In the genomic region with DNA sequence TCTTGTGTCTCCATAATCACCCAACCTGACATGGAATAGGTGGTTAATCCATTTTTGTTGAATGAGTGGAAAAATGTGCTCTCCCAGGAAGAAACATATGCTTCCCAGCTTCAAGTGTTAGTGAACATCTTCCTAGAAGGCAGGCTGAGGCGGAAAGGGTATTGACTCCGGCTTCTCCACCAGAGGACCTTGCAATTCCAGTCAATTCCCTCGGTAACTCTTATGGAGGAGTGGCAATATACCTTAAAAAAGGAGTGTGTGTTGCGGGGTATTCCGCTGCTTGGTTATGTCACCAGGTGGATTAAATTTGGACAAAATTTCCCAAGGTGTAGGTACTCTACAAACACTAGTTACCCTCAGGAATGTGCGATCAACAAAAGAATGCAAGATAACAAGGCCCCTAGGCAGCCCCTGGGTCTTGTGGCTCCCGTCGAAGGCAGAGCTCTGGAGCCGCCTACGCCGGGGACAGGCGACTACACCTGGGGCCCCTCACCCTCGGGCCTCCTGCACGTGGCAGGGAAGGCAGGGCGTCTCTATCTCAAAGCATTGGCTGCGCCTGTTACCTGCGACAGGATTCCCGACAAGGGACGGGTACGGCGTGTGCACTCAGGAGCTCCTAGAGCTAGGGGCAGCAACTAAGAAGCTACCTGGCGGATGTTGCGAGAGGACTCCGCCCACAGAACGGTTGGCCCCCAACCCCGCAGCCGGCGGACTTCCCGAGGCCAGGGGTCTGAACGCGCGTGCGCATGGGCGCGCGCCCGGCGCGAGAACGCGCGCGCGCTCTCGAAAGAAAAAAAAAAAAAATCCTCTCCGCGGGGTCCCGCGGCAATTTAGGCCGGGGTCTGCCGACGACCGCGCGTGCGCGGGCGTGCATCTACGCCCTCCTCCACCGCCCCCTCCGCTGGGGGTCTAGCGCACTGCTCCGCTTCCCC, we compare ENCODE assay signal across 8 cellular contexts. TPM values are rescaled to one million over a fixed set of nuclear protein-coding genes. Genes with fewer than 3 reads are reported as not detected.
DNase-seq lines count a peak whose midpoint lies in the region; ATAC-seq, FAIRE-seq and TF ChIP-seq lines count a peak whose summit lies in the region.

A gene (minus strand): TSS at position 659 of the 932 bp plus-strand sequence. CDS start 8,355 bp downstream, outside the sequence.

- peak within 1 kb of the TSS; percentile 93 for H3K27ac ChIP-seq in H1 (ENCODE audit: low read depth, low read length)
- H3K27ac ChIP-seq in substantia nigra (ENCODE audit: low read depth, low read length, poor library complexity, severe bottlenecking) = peak within 1 kb of the TSS; percentile 68

- H3K27me3 ChIP-seq in H1 (replicated peaks in 1 of 4; ENCODE audit: control insufficient read depth in 3 of 4, extremely low read depth in 1 of 4, insufficient read depth in 3 of 4, low read length in 3 of 4) (no peaks in the 10 kb centered on the region), mucosa of stomach (ENCODE audit: control insufficient read depth, insufficient read depth, low read length) (no peaks in the 10 kb centered on the region)

- H2AK5ac ChIP-seq in H1 (ENCODE audit: low read depth, low read length) = no peak within 1 kb of the TSS; the same call in 1 of the 2 replicates

- WGBS in H1 (ENCODE audit: extremely low coverage in 1 of 2, insufficient coverage in 1 of 2, insufficient read length in 1 of 2, insufficient replicate concordance in 2 of 2, low coverage in 1 of 2, low lambda C conversion rate in 2 of 2, missing lambda C conversion rate in 1 of 2), 2 experiments = 6% methylated on average over 52 of the region's 63 CpGs; no CpG with 5 or more reads in 1 of the 2 experiments

- FAIRE-seq in H1 (lab: Jason Lieb, UNC) = no peak

- TF ChIP-seq RAD21 in H1 (IDR thresholded peaks at IDR 0.05 in 1 of 2, conservative IDR thresholded peaks at IDR 0.05 in 1 of 2; ENCODE audit: low read depth in 2 of 2, low read length in 2 of 2) = peak in 1 of 2 experiments; percentile 24; a peak in 1 of 4 replicates

- H3K4me3 ChIP-seq in H1 (ENCODE audit: extremely low read depth in 1 of 4, insufficient read depth in 2 of 4, low read depth in 3 of 4, low read length in 4 of 4) = peak within 1 kb of the TSS; percentile 72 to 92 (median 84)
- H3K4me3 ChIP-seq in mucosa of stomach (ENCODE audit: low read length) = peak within 1 kb of the TSS; percentile 85

- H4K5ac ChIP-seq in H1 (ENCODE audit: insufficient read length, low read depth, low read length) = peak within 1 kb of the TSS; percentile 92

- no peaks in the 10 kb centered on the region; the same call in 1 of the 2 replicates for H3K79me1 ChIP-seq in H1 (ENCODE audit: low read depth, low read length)

- peak within 1 kb of the TSS; percentile 98 for H2BK15ac ChIP-seq in H1 (ENCODE audit: low read length)

- H3K23ac ChIP-seq in H1 (ENCODE audit: insufficient read length) = no peak within 1 kb of the TSS

- peak within 1 kb of the TSS; percentile 99 for H3K4ac ChIP-seq in H1 (replicated peaks; ENCODE audit: insufficient read length, low read depth, low read length)

- TF ChIP-seq POLR2A in H1 (IDR thresholded peaks at IDR 0.05; ENCODE audit: control extremely low read depth in 1 of 2, low read depth in 2 of 2, low read length in 2 of 2) = peak; percentile 55 to 72; a peak in 2 of 3 replicates

- no peaks in the 10 kb centered on the region for H3K36me3 ChIP-seq in H1 (ENCODE audit: control insufficient read depth in 2 of 4, insufficient read depth in 4 of 4, low read length in 3 of 4)
- H3K36me3 ChIP-seq in mucosa of stomach (ENCODE audit: control insufficient read depth, insufficient read depth, low read length) = no peaks in the 10 kb centered on the region

- H2AFZ ChIP-seq in H1 (ENCODE audit: low read length) = peak within 1 kb of the TSS; percentile 52; the same call in 1 of the 2 replicates

- H3K27me3 Mint-ChIP-seq in activated CD4-positive, alpha-beta memory T cell treated with anti-CD3 and anti-CD28 coated beads, Interleukin-2, amount 10 ng/mL, durations not matched to agents 7 days and 5 days = no peaks in the 10 kb centered on the region

- POLR2A ChIA-PET in activated CD4-positive, alpha-beta memory T cell treated with anti-CD3 and anti-CD28 coated beads, Interleukin-2, amount 10 ng/mL, durations not matched to agents 7 days and 5 days (lab: Charles Lee) = interaction anchor here (0.7 to 1.8 kb wide), 4 partner anchors 143 to 1792 kb away, joined by 3 to 6 read pairs (median 5); a partner anchor contains a TSS
- POLR2A ChIA-PET in H1 (lab: Charles Lee; ENCODE audit: partially characterized antibody) = interaction anchor here (0.7 to 5.2 kb wide), 32 partner anchors 10 to 1778 kb away, joined by 3 to 50 read pairs (median 6); a partner anchor contains a TSS

- ATAC-seq in HG02763 (IDR thresholded peaks at IDR 0.05; ENCODE audit: unreplicated experiment) = peak; percentile 20
- ATAC-seq in GM18502 (IDR thresholded peaks at IDR 0.05; ENCODE audit: poor library complexity, unreplicated experiment) = no peak

- peak within 1 kb of the TSS; percentile 64 for H3K18ac ChIP-seq in H1 (ENCODE audit: extremely low read depth, low read length)

- TF ChIP-seq CTCF in H1 (IDR thresholded peaks at IDR 0.05; ENCODE audit: control extremely low read depth in 1 of 3, insufficient read depth in 1 of 3, low read depth in 1 of 3, low read length in 3 of 3) = no peak

- H3K9ac ChIP-seq in H1 (replicated peaks in 1 of 4; ENCODE audit: extremely low read depth in 1 of 4, low read depth in 3 of 4, low read length in 3 of 4) (peak within 1 kb of the TSS; percentile 57 to 76 (median 76)), mucosa of stomach (ENCODE audit: low read length) (peak within 1 kb of the TSS; percentile 70)

- H2BK20ac ChIP-seq in H1 (ENCODE audit: low read length) = peak within 1 kb of the TSS; percentile 61; the same call in 1 of the 2 replicates

- no peak within 1 kb of the TSS for H3K14ac ChIP-seq in H1 (ENCODE audit: insufficient read length)

- no peak for TF ChIP-seq EP300 in H1 (IDR thresholded peaks at IDR 0.05; ENCODE audit: borderline replicate concordance in 1 of 2, low read depth in 2 of 2, low read length in 2 of 2)

- H3K4me3 Mint-ChIP-seq in activated CD4-positive, alpha-beta memory T cell treated with anti-CD3 and anti-CD28 coated beads, Interleukin-2, amount 10 ng/mL, durations not matched to agents 7 days and 5 days = peak within 1 kb of the TSS; percentile 87

- H2BK120ac ChIP-seq in H1 (replicated peaks; ENCODE audit: low read depth, low read length) = no peak within 1 kb of the TSS

- peak; percentile 98 for DNase-seq in ELF-1 (ENCODE audit: low read depth, low spot score)
- peak; percentile 100 for DNase-seq in NCI-H2227 treated with DMSO at 0.1 percent for 48 hours (lab: John Stamatoyannopoulos, UW)
- peak; percentile 35 for DNase-seq in activated CD4-positive, alpha-beta memory T cell treated with anti-CD3 and anti-CD28 coated beads, Interleukin-2, amount 10 ng/mL, durations not matched to agents 7 days and 5 days
- DNase-seq in H1 (ENCODE audit: low read depth in 1 of 2, low spot score in 2 of 2) = peak in 1 of 2 experiments; percentile 87
- DNase-seq in substantia nigra (lab: John Stamatoyannopoulos, UW) = peak in 18 of 49 donors; percentile 19 to 76 (median 33)

- H3K56ac ChIP-seq in H1 (replicated peaks; ENCODE audit: insufficient read length, low read depth, low read length) = peak within 1 kb of the TSS; percentile 99

- CTCF ChIA-PET in activated CD4-positive, alpha-beta memory T cell treated with anti-CD3 and anti-CD28 coated beads, Interleukin-2, amount 10 ng/mL, durations not matched to agents 7 days and 5 days (lab: Charles Lee) = interaction anchor here (0.7 to 3.5 kb wide), 8 partner anchors 9 to 1024 kb away, joined by 3 to 23 read pairs (median 5); a partner anchor contains a TSS
- CTCF ChIA-PET in H1 (lab: Charles Lee; ENCODE audit: partially characterized antibody) = interaction anchor here (0.7 to 13.7 kb wide), 16 partner anchors 11 to 429 kb away, joined by 3 to 259 read pairs (median 4); no protein-coding TSS in a partner anchor

- H3K4me1 ChIP-seq in H1 (replicated peaks in 1 of 4; ENCODE audit: control insufficient read depth in 3 of 4, insufficient read depth in 4 of 4, low read length in 3 of 4) (peaks cover 0 to 21% (median 9%) of the 10 kb centered on the region in 4 experiments; a peak in 6 of 7 replicates), mucosa of stomach (ENCODE audit: control insufficient read depth, insufficient read depth, low read length) (peaks cover 13% of the 10 kb centered on the region)

- peaks cover 0 to 39% of the 10 kb centered on the region in 2 experiments; a peak in 3 of 4 replicates for H3K79me2 ChIP-seq in H1 (ENCODE audit: control insufficient read depth in 1 of 2, insufficient read depth in 2 of 2, low read length in 2 of 2)

- H3K27ac Mint-ChIP-seq in activated CD4-positive, alpha-beta memory T cell treated with anti-CD3 and anti-CD28 coated beads, Interleukin-2, amount 10 ng/mL, durations not matched to agents 7 days and 5 days = peak within 1 kb of the TSS; percentile 72

- peak within 1 kb of the TSS; percentile 45 for H4K91ac ChIP-seq in H1 (replicated peaks; ENCODE audit: insufficient read length, low read length)

- H3K9me3 ChIP-seq in H1 (ENCODE audit: insufficient read depth in 2 of 2, low read depth in 1 of 2, low read length in 1 of 2) (no peaks in the 10 kb centered on the region), mucosa of stomach (ENCODE audit: control insufficient read depth, low read length) (no peaks in the 10 kb centered on the region)

- peak within 1 kb of the TSS; percentile 3 for H2BK12ac ChIP-seq in H1 (ENCODE audit: low read depth, low read length)

- no peaks in the 10 kb centered on the region for H3K9me3 Mint-ChIP-seq in activated CD4-positive, alpha-beta memory T cell treated with anti-CD3 and anti-CD28 coated beads, Interleukin-2, amount 10 ng/mL, durations not matched to agents 7 days and 5 days

- H4K20me1 ChIP-seq in H1 (replicated peaks in 1 of 2; ENCODE audit: control insufficient read depth in 1 of 2, insufficient read depth in 2 of 2, low read length in 2 of 2) = peaks cover 3 to 11% of the 10 kb centered on the region in 2 experiments

- peak within 1 kb of the TSS; percentile 94 for H4K8ac ChIP-seq in H1 (ENCODE audit: extremely low read depth, insufficient read depth, low read length)

- H3K4me2 ChIP-seq in H1 (ENCODE audit: insufficient read depth in 1 of 2, low read depth in 2 of 2, low read length in 2 of 2) = peak within 1 kb of the TSS; percentile 82 to 85

- H3K4me1 Mint-ChIP-seq in activated CD4-positive, alpha-beta memory T cell treated with anti-CD3 and anti-CD28 coated beads, Interleukin-2, amount 10 ng/mL, durations not matched to agents 7 days and 5 days = peaks cover 16% of the 10 kb centered on the region

- H3K36me3 Mint-ChIP-seq in activated CD4-positive, alpha-beta memory T cell treated with anti-CD3 and anti-CD28 coated beads, Interleukin-2, amount 10 ng/mL, durations not matched to agents 7 days and 5 days (ENCODE audit: low read depth) = no peaks in the 10 kb centered on the region

- H2BK5ac ChIP-seq in H1 (ENCODE audit: low read depth, low read length) = peak within 1 kb of the TSS; percentile 91

- H3K23me2 ChIP-seq in H1 (ENCODE audit: low read depth, low read length) = peaks cover 6% of the 10 kb centered on the region; the same call in 1 of the 2 replicates

RNA-seq across cellular contexts. Expression of the gene that starts here (rescaled TPM):
- not detected for total RNA-seq in activated CD4-positive, alpha-beta memory T cell treated with anti-CD3 and anti-CD28 coated beads, Interleukin-2, amount 10 ng/mL, durations not matched to agents 7 days and 5 days
- not detected in 2 replicates for total RNA-seq in H1 (2021; fragmentation: NEBNext Ultra II Directional; extraction: Animal tissue kit (Norgen Biotek cat#: 25700))
- not detected in 2 replicates for polyA plus RNA-seq in H1 (2011; rRNA removed)
- polyA plus RNA-seq in H1 (2011; cell fraction: cytosol; rRNA removed) = not detected
- polyA plus RNA-seq in H1 (2011; cell fraction: nucleus; rRNA removed) = 0.01 TPM
- 0.01 TPM in 1 of 4 replicates, not detected in the others for polyA plus RNA-seq in H1 (2012, experiment 1 of 2)
- not detected for polyA plus RNA-seq in H1 (2012, experiment 2 of 2)
- polyA plus RNA-seq in H1 (2013, experiment 1 of 2) = under 0.01 TPM
- polyA plus RNA-seq in H1 (2013, experiment 2 of 2) = not detected
- not detected in 2 replicates for polyA minus RNA-seq in H1 (2011; rRNA and poly(A)+ RNA removed)
- polyA minus RNA-seq in H1 (2011; cell fraction: cytosol; rRNA and poly(A)+ RNA removed) = not detected
- polyA minus RNA-seq in H1 (2011; cell fraction: nucleus; rRNA and poly(A)+ RNA removed) = not detected

Comparison
In these comparisons a context has a peak if more than half of its experiments do, and no peak if none do; other contexts are left out.
1. Peak in DNase-seq in activated CD4-positive, alpha-beta memory T cell treated with anti-CD3 and anti-CD28 coated beads, Interleukin-2, amount 10 ng/mL, durations not matched to agents 7 days and 5 days; RNA of the gene not detected or under 1 TPM.